In the genomic region with DNA sequence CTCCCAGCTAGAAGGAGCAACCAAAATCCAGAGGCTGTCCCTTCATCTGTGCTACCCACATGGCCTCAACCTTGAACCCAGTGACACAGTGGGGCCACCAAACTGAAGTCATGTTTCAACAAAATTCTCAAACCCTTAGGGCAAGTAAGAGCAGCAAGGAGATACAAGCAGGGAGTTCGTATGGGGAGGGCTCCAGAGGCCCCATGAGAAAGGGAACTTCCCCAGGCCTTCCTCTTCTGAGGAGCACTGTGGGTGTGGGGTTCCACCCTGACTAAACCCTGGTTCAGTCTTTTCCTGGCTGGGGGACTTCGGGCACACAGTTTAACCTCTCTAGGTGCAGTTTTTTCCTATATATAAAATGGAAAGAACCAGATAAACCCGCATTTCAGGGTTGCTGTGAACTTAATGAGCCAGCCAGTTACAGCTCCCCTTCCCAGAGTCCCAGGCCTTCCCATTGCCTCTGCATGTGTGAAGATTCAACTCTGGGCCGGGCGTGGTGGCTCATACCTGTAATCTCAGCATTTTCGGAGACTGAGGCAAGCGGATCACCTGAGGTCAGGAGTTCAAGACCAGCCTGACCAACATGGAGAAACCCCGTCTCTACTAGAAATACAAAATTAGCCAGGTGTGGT, we compare ENCODE assay signal across 8 cellular contexts. TPM values are rescaled to one million over a fixed set of nuclear protein-coding genes. Genes with fewer than 3 reads are reported as not detected.
A peak's percentile ranks its signal among the peaks of the same experiment; 100 is the strongest.
DNase-seq lines count a peak whose midpoint lies in the region; ATAC-seq and TF ChIP-seq lines count a peak whose summit lies in the region.

No MANE protein-coding gene starts in this region.

- no peaks in the 10 kb centered on the region for H3K36me3 Mint-ChIP-seq in CD4-positive, CD25-positive, alpha-beta regulatory T cell
- no peaks in the 10 kb centered on the region for H3K36me3 Mint-ChIP-seq in nephron progenitor cell (ENCODE audit: low read depth)

- no peaks in the 10 kb centered on the region for H4K20me1 ChIP-seq in MM.1S (ENCODE audit: insufficient read depth, low read length)

- TF ChIP-seq CTCF in MM.1S (IDR thresholded peaks at IDR 0.05; ENCODE audit: low read length) (no peak), nephron progenitor cell (IDR thresholded peaks at IDR 0.05) (no peak)

- H3K4me3 ChIP-seq in CD4-positive, CD25-positive, alpha-beta regulatory T cell (ENCODE audit: low read depth, low read length): peak overlapping the region; percentile 10
- H3K4me3 ChIP-seq in adipocyte (ENCODE audit: low read length) (no peak overlapping the region), neuronal stem cell (ENCODE audit: low read length in 2 of 2) (no peak overlapping the region), MM.1S (ENCODE audit: low read length) (no peak overlapping the region)

- no peak overlapping the region for H3K14ac ChIP-seq in neuronal stem cell (ENCODE audit: low read length)

- H3K9ac ChIP-seq in adipocyte (ENCODE audit: low read length): peak overlapping the region; percentile 77
- H3K9ac ChIP-seq in neuronal stem cell (ENCODE audit: low read depth, low read length, poor library complexity): no peak overlapping the region
- no peak overlapping the region for H3K9ac ChIP-seq in MM.1S (ENCODE audit: low read length)

- no peak overlapping the region for H4K8ac ChIP-seq in neuronal stem cell (ENCODE audit: low read depth, low read length)

- H2AFZ ChIP-seq in neuronal stem cell (ENCODE audit: low read length) (no peak overlapping the region), MM.1S (ENCODE audit: low read length) (no peak overlapping the region)

- DNase-seq in CD4-positive, CD25-positive, alpha-beta regulatory T cell: peak in 1 of 3 donors; percentile 39
- DNase-seq in NOMO-1 treated with dmso at 0.1 percent for 144 hours (lab: John Stamatoyannopoulos, UW; ENCODE audit: unreplicated experiment) (peak; percentile 57), adipocyte (ENCODE audit: low read depth) (no peak), neuronal stem cell (ENCODE audit: low spot score) (no peak), MM.1S (no peak), nephron progenitor cell (no peak)
- no peak for DNase-seq in NK-92 treated with Interleukin-12 subunit alpha and Interleukin-12 subunit beta, amount 100 ng/mL, for 24 hours (lab: John Stamatoyannopoulos, UW)

- H2BK12ac ChIP-seq in neuronal stem cell (ENCODE audit: low read length): no peak overlapping the region

- no peak overlapping the region for H3K4me2 ChIP-seq in neuronal stem cell (ENCODE audit: insufficient read depth, low read length, poor library complexity, severe bottlenecking)
- no peak overlapping the region for H3K4me2 ChIP-seq in MM.1S (ENCODE audit: low read depth, low read length)

- no peaks in the 10 kb centered on the region for H3K79me2 ChIP-seq in MM.1S (ENCODE audit: low read length)

- no peaks in the 10 kb centered on the region for H3K9me3 ChIP-seq in CD4-positive, CD25-positive, alpha-beta regulatory T cell (ENCODE audit: control insufficient read depth in 2 of 2, low read length in 2 of 2)
- H3K9me3 ChIP-seq in adipocyte (ENCODE audit: control insufficient read depth, low read length): no peaks in the 10 kb centered on the region
- no peaks in the 10 kb centered on the region for H3K9me3 ChIP-seq in neuronal stem cell (replicated peaks in 1 of 2; ENCODE audit: control insufficient read depth in 2 of 2, insufficient read depth in 1 of 2, low read depth in 1 of 2, low read length in 2 of 2)
- no peaks in the 10 kb centered on the region for H3K9me3 ChIP-seq in MM.1S (replicated peaks; ENCODE audit: insufficient read depth, low read length)

- H3K36me3 ChIP-seq in CD4-positive, CD25-positive, alpha-beta regulatory T cell (ENCODE audit: control insufficient read depth, insufficient read depth, low read length): no peaks in the 10 kb centered on the region
- no peaks in the 10 kb centered on the region for H3K36me3 ChIP-seq in adipocyte (ENCODE audit: control insufficient read depth, insufficient read depth, low read length, severe bottlenecking)
- H3K36me3 ChIP-seq in neuronal stem cell (replicated peaks in 1 of 2; ENCODE audit: control insufficient read depth in 2 of 2, insufficient read depth in 2 of 2, low read length in 2 of 2): no peaks in the 10 kb centered on the region
- H3K36me3 ChIP-seq in MM.1S (replicated peaks; ENCODE audit: insufficient read depth, low read length): no peaks in the 10 kb centered on the region

- peak overlapping the region; percentile 41 for H3K27ac ChIP-seq in CD4-positive, CD25-positive, alpha-beta regulatory T cell (ENCODE audit: insufficient read depth, low read length, poor library complexity, severe bottlenecking)
- no peak overlapping the region for H3K27ac ChIP-seq in neuronal stem cell (replicated peaks; ENCODE audit: low read length)
- no peak overlapping the region for H3K27ac ChIP-seq in MM.1S (ENCODE audit: low read length)

- H2AK5ac ChIP-seq in neuronal stem cell (ENCODE audit: low read depth, low read length): peak overlapping the region; percentile 18

- no peak overlapping the region for H4K91ac ChIP-seq in neuronal stem cell (ENCODE audit: low read depth, low read length, poor library complexity)

- no peaks in the 10 kb centered on the region for H3K79me1 ChIP-seq in neuronal stem cell (ENCODE audit: low read depth, low read length)

- H3K18ac ChIP-seq in neuronal stem cell (ENCODE audit: low read length): no peak overlapping the region

- no peaks in the 10 kb centered on the region for H3K9me2 ChIP-seq in MM.1S (replicated peaks; ENCODE audit: insufficient read depth, low read length)

- no peak overlapping the region for H2BK5ac ChIP-seq in neuronal stem cell (ENCODE audit: low read length)

- peaks cover 0 to 2% (median 0%) of the 10 kb centered on the region in 7 donors for H3K9me3 Mint-ChIP-seq in CD4-positive, CD25-positive, alpha-beta regulatory T cell
- H3K9me3 Mint-ChIP-seq in nephron progenitor cell: no peaks in the 10 kb centered on the region

- no peak overlapping the region for H3K23ac ChIP-seq in neuronal stem cell (ENCODE audit: low read depth, low read length, poor library complexity)

- H3K4me1 Mint-ChIP-seq in CD4-positive, CD25-positive, alpha-beta regulatory T cell: peaks cover 6 to 61% (median 31%) of the 10 kb centered on the region in 4 donors
- peaks cover 33% of the 10 kb centered on the region for H3K4me1 Mint-ChIP-seq in nephron progenitor cell

- WGBS in neuronal stem cell (ENCODE audit: extremely low coverage in 2 of 2, insufficient read length in 2 of 2, insufficient replicate concordance in 1 of 2), 2 donors: no CpG with 5 or more reads among the region's 8 CpGs

- peak overlapping the region; percentile 80 to 89 (median 81) for H3K27ac Mint-ChIP-seq in CD4-positive, CD25-positive, alpha-beta regulatory T cell
- H3K27ac Mint-ChIP-seq in nephron progenitor cell: no peak overlapping the region

- no peak overlapping the region for H2BK120ac ChIP-seq in neuronal stem cell (ENCODE audit: low read depth, low read length)

- no peak overlapping the region for H3K4ac ChIP-seq in neuronal stem cell (ENCODE audit: low read length)

- no peak overlapping the region for H2BK15ac ChIP-seq in neuronal stem cell (ENCODE audit: low read length)

- H3K4me3 Mint-ChIP-seq in CD4-positive, CD25-positive, alpha-beta regulatory T cell: peak overlapping the region in 3 of 4 donors; percentile 10 to 77 (median 71)
- no peak overlapping the region for H3K4me3 Mint-ChIP-seq in nephron progenitor cell

- ATAC-seq in CD4-positive, CD25-positive, alpha-beta regulatory T cell (ENCODE audit: low read depth in 2 of 2): no peak
- no peak for ATAC-seq in GM21390 (IDR thresholded peaks at IDR 0.05; ENCODE audit: unreplicated experiment)

- no peaks in the 10 kb centered on the region for H3K27me3 Mint-ChIP-seq in CD4-positive, CD25-positive, alpha-beta regulatory T cell
- H3K27me3 Mint-ChIP-seq in nephron progenitor cell (ENCODE audit: low read depth, poor library complexity): peaks cover 5% of the 10 kb centered on the region

- no peaks in the 10 kb centered on the region for H3K27me3 ChIP-seq in CD4-positive, CD25-positive, alpha-beta regulatory T cell (ENCODE audit: control insufficient read depth, insufficient read depth, low read length)
- H3K27me3 ChIP-seq in adipocyte (replicated peaks; ENCODE audit: control insufficient read depth, insufficient read depth, low read length) (no peaks in the 10 kb centered on the region), neuronal stem cell (ENCODE audit: control insufficient read depth in 3 of 3, insufficient read depth in 3 of 3, low read depth in 1 of 3, low read length in 3 of 3) (no peaks in the 10 kb centered on the region), MM.1S (replicated peaks; ENCODE audit: insufficient read depth, low read length) (no peaks in the 10 kb centered on the region)

- H3K4me1 ChIP-seq in CD4-positive, CD25-positive, alpha-beta regulatory T cell (ENCODE audit: control insufficient read depth, insufficient read depth, low read length, poor library complexity, severe bottlenecking): peaks cover 32% of the 10 kb centered on the region
- peaks cover 28% of the 10 kb centered on the region for H3K4me1 ChIP-seq in adipocyte (ENCODE audit: control insufficient read depth, insufficient read depth, low read length)
- H3K4me1 ChIP-seq in neuronal stem cell (ENCODE audit: control insufficient read depth in 2 of 2, insufficient read depth in 1 of 2, low read depth in 1 of 2, low read length in 2 of 2): peaks cover 6 to 15% of the 10 kb centered on the region in 2 donors
- H3K4me1 ChIP-seq in MM.1S (ENCODE audit: low read length): peaks cover 7% of the 10 kb centered on the region

- no peaks in the 10 kb centered on the region for H3F3A ChIP-seq in MM.1S (ENCODE audit: insufficient read depth, low read length)

RNA-seq across cellular contexts. Expression of a gene that starts 8.0 kb away (rescaled TPM):
- 57.1 TPM for total RNA-seq in CD4-positive, CD25-positive, alpha-beta regulatory T cell
- 10 to 100 TPM; 37.9 to 69.9 (median 60.5) TPM for polyA plus RNA-seq in CD4-positive, CD25-positive, alpha-beta regulatory T cell
- polyA plus RNA-seq in neuronal stem cell (2013, experiment 1 of 2): 3.3 TPM
- 3.7 TPM for polyA plus RNA-seq in neuronal stem cell (2013, experiment 2 of 2)

RNA-seq across cellular contexts. Expression of a gene that starts 33.8 kb away (rescaled TPM):
- total RNA-seq in CD4-positive, CD25-positive, alpha-beta regulatory T cell: 23.3 TPM
- 10 to 100 TPM; 40.9 to 45.5 (median 42.3) TPM for polyA plus RNA-seq in CD4-positive, CD25-positive, alpha-beta regulatory T cell
- polyA plus RNA-seq in neuronal stem cell (2013, experiment 1 of 2): 48.8 TPM
- polyA plus RNA-seq in neuronal stem cell (2013, experiment 2 of 2): 47.3 TPM

RNA-seq across cellular contexts. Expression of a gene that starts 50.0 kb away (rescaled TPM):
- 36.6 TPM for total RNA-seq in CD4-positive, CD25-positive, alpha-beta regulatory T cell
- polyA plus RNA-seq in CD4-positive, CD25-positive, alpha-beta regulatory T cell: 100 to 1,000 TPM; 199 to 237 (median 206) TPM
- 53.8 TPM for polyA plus RNA-seq in neuronal stem cell (2013, experiment 1 of 2)
- 52.0 TPM for polyA plus RNA-seq in neuronal stem cell (2013, experiment 2 of 2)
